ENCODE assay signal across 1 cellular context in genomic region chr2:33495683-33496082, GRCh38.
TF ChIP-seq lines count a peak whose summit lies in the region.

No MANE protein-coding gene starts in this region.

TF ChIP-seq in A549, 52 proteins besides CTCF, POLR2A, EP300 and RAD21 (continued from another document):
- TF ChIP-seq HMGXB4 (CRISPR knock-in tag; IDR thresholded peaks at IDR 0.05; ENCODE audit: borderline replicate concordance) (no peak), FOSL2 (IDR thresholded peaks at IDR 0.05) (no peak), FOSL2 (CRISPR knock-in tag; IDR thresholded peaks at IDR 0.05) (no peak), FOSB (CRISPR knock-in tag; IDR thresholded peaks at IDR 0.05) (no peak), CEBPB (IDR thresholded peaks at IDR 0.05) (no peak), ESRRA (IDR thresholded peaks at IDR 0.05; ENCODE audit: borderline replicate concordance, low read length) (no peak), ELK1 (IDR thresholded peaks at IDR 0.05; ENCODE audit: low read depth, low read length) (no peak), CHD4 (IDR thresholded peaks at IDR 0.05; ENCODE audit: borderline replicate concordance) (no peak), RNF2 (IDR thresholded peaks at IDR 0.05; ENCODE audit: borderline replicate concordance, low read depth) (no peak), CBX8 (IDR thresholded peaks at IDR 0.05) (no peak)
TF ChIP-seq in A549: peak in this region for 0.
